In the genomic region with DNA sequence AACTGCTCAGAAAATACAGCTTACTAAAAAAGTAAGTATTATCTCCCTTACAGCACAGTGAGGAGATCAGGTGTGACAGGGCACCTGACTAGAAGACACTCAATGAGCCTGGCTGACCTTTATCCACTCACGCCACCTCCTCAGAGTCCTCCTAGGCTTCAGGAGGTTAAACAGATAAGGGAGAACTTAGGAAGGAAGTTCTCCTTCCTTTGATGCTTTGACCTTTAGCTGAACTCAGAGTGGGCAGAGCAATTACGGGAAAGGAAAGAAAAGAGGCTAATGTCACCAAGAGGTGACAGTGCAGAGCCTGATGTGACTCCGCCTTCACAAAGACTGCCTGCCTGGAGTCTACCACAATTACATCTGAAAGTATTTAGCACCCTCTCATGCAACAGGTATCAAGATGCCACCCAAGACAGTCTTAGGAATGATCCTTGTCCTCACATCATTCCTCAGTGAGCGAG, we compare ENCODE assay signal across 7 cellular contexts. TPM values are rescaled to one million over a fixed set of nuclear protein-coding genes. Genes with fewer than 3 reads are reported as not detected.
DNase-seq lines count a peak whose midpoint lies in the region; ATAC-seq and TF ChIP-seq lines count a peak whose summit lies in the region.

No MANE protein-coding gene starts in this region.

- ATAC-seq in GM19043 (IDR thresholded peaks at IDR 0.05; ENCODE audit: low read depth, unreplicated experiment) (peak; percentile 30), HG02973 (IDR thresholded peaks at IDR 0.05; ENCODE audit: unreplicated experiment) (peak; percentile 25), HG03135 (IDR thresholded peaks at IDR 0.05; ENCODE audit: unreplicated experiment) (no peak)

- no peak overlapping the region for H3K9ac ChIP-seq in parathyroid adenoma
- H3K9ac ChIP-seq in MM.1S (ENCODE audit: low read length) = no peak overlapping the region

- H3F3A ChIP-seq in MM.1S (ENCODE audit: insufficient read depth, low read length) = no peaks in the 10 kb centered on the region

- H3K27ac ChIP-seq in parathyroid adenoma (peak overlapping the region; percentile 17), MM.1S (ENCODE audit: low read length) (no peak overlapping the region)

- POLR2A ChIA-PET in activated CD4-positive, alpha-beta memory T cell treated with anti-CD3 and anti-CD28 coated beads for 36 hours (lab: Charles Lee) = interaction anchor here (3.8 kb wide), 1 partner anchor 38 kb away, joined by 20 read pairs; no protein-coding TSS in a partner anchor

- H3K27me3 Mint-ChIP-seq in activated CD4-positive, alpha-beta memory T cell treated with anti-CD3 and anti-CD28 coated beads for 36 hours = no peaks in the 10 kb centered on the region

- H3K4me1 ChIP-seq in parathyroid adenoma (peaks cover 3% of the 10 kb centered on the region), MM.1S (ENCODE audit: low read length) (no peaks in the 10 kb centered on the region)

- H3K36me3 Mint-ChIP-seq in activated CD4-positive, alpha-beta memory T cell treated with anti-CD3 and anti-CD28 coated beads for 36 hours = no peaks in the 10 kb centered on the region

- H2AFZ ChIP-seq in parathyroid adenoma = no peak overlapping the region
- H2AFZ ChIP-seq in MM.1S (ENCODE audit: low read length) = no peak overlapping the region

- H3K9me3 ChIP-seq in parathyroid adenoma (ENCODE audit: control insufficient read depth, low read length) = no peaks in the 10 kb centered on the region
- H3K9me3 ChIP-seq in MM.1S (replicated peaks; ENCODE audit: insufficient read depth, low read length) = no peaks in the 10 kb centered on the region

- no peaks in the 10 kb centered on the region for H3K9me2 ChIP-seq in MM.1S (replicated peaks; ENCODE audit: insufficient read depth, low read length)

- TF ChIP-seq CTCF in parathyroid adenoma (IDR thresholded peaks at IDR 0.05) = no peak
- no peak for TF ChIP-seq CTCF in MM.1S (IDR thresholded peaks at IDR 0.05; ENCODE audit: low read length)
- TF ChIP-seq CTCF in GM13976 (IDR thresholded peaks at IDR 0.05; ENCODE audit: borderline replicate concordance, control extremely low read depth, extremely low read depth, insufficient read depth, missing control alignments) = no peak

- H3K4me1 Mint-ChIP-seq in activated CD4-positive, alpha-beta memory T cell treated with anti-CD3 and anti-CD28 coated beads for 36 hours (ENCODE audit: low read depth) = peaks cover 64% of the 10 kb centered on the region

- H3K4me3 ChIP-seq in parathyroid adenoma (ENCODE audit: low read depth, low read length) (no peak overlapping the region), MM.1S (ENCODE audit: low read length) (no peak overlapping the region)

- intact Hi-C loops in activated CD4-positive, alpha-beta memory T cell treated with anti-CD3 and anti-CD28 coated beads for 36 hours (cut with micrococcal nuclease) = loop anchor here (1.0 to 10.0 kb wide), 3 partner anchors 18 to 418 kb away; a partner anchor contains a TSS

- in situ Hi-C loops in GM13976 (cut with MboI; ENCODE audit: low sequenced_read_pairs, unreplicated experiment) = no loop called here

- H3K27me3 ChIP-seq in parathyroid adenoma (ENCODE audit: control insufficient read depth, insufficient read depth, low read length) (no peaks in the 10 kb centered on the region), MM.1S (replicated peaks; ENCODE audit: insufficient read depth, low read length) (no peaks in the 10 kb centered on the region)

- no peaks in the 10 kb centered on the region for H3K9me3 Mint-ChIP-seq in activated CD4-positive, alpha-beta memory T cell treated with anti-CD3 and anti-CD28 coated beads for 36 hours

- peak overlapping the region; percentile 44 for H3K4me3 Mint-ChIP-seq in activated CD4-positive, alpha-beta memory T cell treated with anti-CD3 and anti-CD28 coated beads for 36 hours

- H3K36me3 ChIP-seq in parathyroid adenoma (ENCODE audit: control insufficient read depth, insufficient read depth, low read length) (no peaks in the 10 kb centered on the region), MM.1S (replicated peaks; ENCODE audit: insufficient read depth, low read length) (no peaks in the 10 kb centered on the region; the same call in 1 of the 2 replicates)

- peak overlapping the region; percentile 89 for H3K27ac Mint-ChIP-seq in activated CD4-positive, alpha-beta memory T cell treated with anti-CD3 and anti-CD28 coated beads for 36 hours

- H4K20me1 ChIP-seq in MM.1S (ENCODE audit: insufficient read depth, low read length) = peaks cover 5% of the 10 kb centered on the region

- no peaks in the 10 kb centered on the region for H3K79me2 ChIP-seq in parathyroid adenoma
- H3K79me2 ChIP-seq in MM.1S (ENCODE audit: low read length) = peaks cover 98% of the 10 kb centered on the region

- CTCF ChIA-PET in activated CD4-positive, alpha-beta memory T cell treated with anti-CD3 and anti-CD28 coated beads for 36 hours (lab: Charles Lee) = no interaction called here

- peak; percentile 52 for DNase-seq in activated CD4-positive, alpha-beta memory T cell treated with anti-CD3 and anti-CD28 coated beads for 36 hours
- DNase-seq in MM.1S (no peak), GM13976 (ENCODE audit: low spot score) (no peak)

- H3K4me2 ChIP-seq in parathyroid adenoma (ENCODE audit: low read length) (no peak overlapping the region), MM.1S (ENCODE audit: low read depth, low read length) (no peak overlapping the region)

RNA-seq across cellular contexts. Expression of a gene that starts 36.7 kb away (rescaled TPM):
- total RNA-seq in activated CD4-positive, alpha-beta memory T cell treated with anti-CD3 and anti-CD28 coated beads for 36 hours = 10 to 100 TPM; 21.8 to 23.9 TPM
